8 cellular contexts compared by ENCODE assay signal in the genomic region with DNA sequence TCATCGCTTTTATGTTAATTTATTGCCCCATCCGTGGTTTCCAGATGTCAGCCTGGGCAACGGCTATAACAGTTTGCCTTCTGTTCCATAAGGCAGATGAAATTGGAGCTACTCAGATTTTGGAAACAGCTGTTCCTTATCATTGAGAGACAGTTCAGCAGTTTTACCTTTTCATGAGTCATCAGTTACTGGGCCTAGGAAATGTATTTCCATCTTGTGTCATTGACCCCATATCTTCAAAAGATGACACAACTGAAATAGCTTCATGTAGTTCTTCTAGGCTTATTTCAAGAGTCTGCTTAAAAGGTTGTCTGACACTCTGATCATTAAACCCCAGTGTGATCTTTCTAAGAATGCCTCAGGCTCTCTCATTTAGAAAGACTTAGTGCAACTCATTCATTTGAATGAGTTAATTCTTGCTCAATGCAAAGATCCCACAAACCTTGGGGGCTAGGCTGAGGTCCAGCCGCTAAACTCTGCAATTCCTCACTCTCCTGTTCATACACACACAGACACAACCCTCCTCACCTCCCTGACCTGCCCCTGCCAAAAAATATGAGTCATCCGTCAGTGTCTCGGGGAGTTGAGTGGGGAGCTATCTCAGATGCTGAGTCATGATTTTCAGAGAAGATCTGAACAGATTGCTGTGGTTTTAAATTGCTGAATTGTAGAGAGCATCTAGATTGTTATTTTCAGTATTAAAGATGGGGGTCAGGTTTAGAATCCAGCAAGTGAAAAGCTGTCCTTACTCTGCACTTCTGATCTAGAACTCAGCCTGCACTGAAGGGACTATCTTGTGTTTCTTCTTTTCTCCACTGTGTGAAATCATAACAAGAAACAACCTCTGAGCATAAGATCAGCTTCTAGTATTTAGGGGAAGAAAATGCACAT.
DNase-seq lines count a peak whose midpoint lies in the region; ATAC-seq and TF ChIP-seq lines count a peak whose summit lies in the region.

No MANE protein-coding gene starts in this region.

- DNase-seq in CD8-positive, alpha-beta T cell = peak in 4 of 7 experiments; percentile 11 to 47 (median 23)
- DNase-seq in KBM-7 = peak; percentile 80
- DNase-seq in epithelial cell of prostate (ENCODE audit: low read depth, low spot score) = peak; percentile 77
- no peak for DNase-seq in D341Med (ENCODE audit: low spot score)

- no peaks in the 10 kb centered on the region for H3K9me3 Mint-ChIP-seq in CD8-positive, alpha-beta T cell

- H3K36me3 Mint-ChIP-seq in CD8-positive, alpha-beta T cell = peaks cover 62% of the 10 kb centered on the region

- no peaks in the 10 kb centered on the region for H3K27me3 ChIP-seq in CD8-positive, alpha-beta T cell (ENCODE audit: insufficient read depth, low read length)
- H3K27me3 ChIP-seq in parathyroid adenoma (ENCODE audit: control insufficient read depth, insufficient read depth, low read length) = no peaks in the 10 kb centered on the region

- ATAC-seq in CD8-positive, alpha-beta T cell = peak; percentile 79
- ATAC-seq in GM19468 (IDR thresholded peaks at IDR 0.05; ENCODE audit: extremely low read depth, unreplicated experiment) (peak; percentile 26), HG03469 (IDR thresholded peaks at IDR 0.05; ENCODE audit: unreplicated experiment) (no peak)
- ATAC-seq in activated CD4-positive, CD25-positive, alpha-beta regulatory T cell treated with anti-CD3 and anti-CD28 coated beads, Interleukin-2, amount 50 U/mL, for 24 hours = peak; percentile 91 to 93

- peak overlapping the region; percentile 54 for H2AFZ ChIP-seq in parathyroid adenoma

- CTCF ChIA-PET in CD8-positive, alpha-beta T cell (lab: Charles Lee) = interaction anchor here (1.0 kb wide), 1 partner anchor 23 kb away, joined by 3 read pairs; no protein-coding TSS in a partner anchor

- no peak overlapping the region for H3K4me3 Mint-ChIP-seq in CD8-positive, alpha-beta T cell

- no peak overlapping the region for H3K4me3 ChIP-seq in CD8-positive, alpha-beta T cell (ENCODE audit: low read depth, low read length)
- H3K4me3 ChIP-seq in parathyroid adenoma (ENCODE audit: low read depth, low read length) = peak overlapping the region; percentile 17

- H3K27ac Mint-ChIP-seq in CD8-positive, alpha-beta T cell = peak overlapping the region; percentile 77

- H3K9me3 ChIP-seq in CD8-positive, alpha-beta T cell (ENCODE audit: low read length) = no peaks in the 10 kb centered on the region
- H3K9me3 ChIP-seq in parathyroid adenoma (ENCODE audit: control insufficient read depth, low read length) = no peaks in the 10 kb centered on the region

- H3K4me2 ChIP-seq in parathyroid adenoma (ENCODE audit: low read length) = peak overlapping the region; percentile 40

- peaks cover 32% of the 10 kb centered on the region for H3K4me1 Mint-ChIP-seq in CD8-positive, alpha-beta T cell (ENCODE audit: low read depth)

- peaks cover 6% of the 10 kb centered on the region for H3K4me1 ChIP-seq in CD8-positive, alpha-beta T cell (ENCODE audit: insufficient read depth, low read length)
- H3K4me1 ChIP-seq in parathyroid adenoma = peaks cover 24% of the 10 kb centered on the region

- intact Hi-C loops in CD8-positive, alpha-beta T cell (cut with DNase I, micrococcal nuclease) = no loop called here

- in situ Hi-C loops in KBM-7 (cut with MboI; ENCODE audit: low pct_unique_long_range_greater_than_20kb, low sequenced_read_pairs) = no loop called here

- H3K9ac ChIP-seq in parathyroid adenoma = no peak overlapping the region

- no peaks in the 10 kb centered on the region for H3K27me3 Mint-ChIP-seq in CD8-positive, alpha-beta T cell (ENCODE audit: low read depth)

- H3K27ac ChIP-seq in CD8-positive, alpha-beta T cell (ENCODE audit: low read depth, low read length) = no peak overlapping the region
- H3K27ac ChIP-seq in epithelial cell of prostate (peak overlapping the region; percentile 50), parathyroid adenoma (peak overlapping the region; percentile 90)

- no peaks in the 10 kb centered on the region for H3K79me2 ChIP-seq in parathyroid adenoma

- POLR2A ChIA-PET in CD8-positive, alpha-beta T cell (lab: Charles Lee) = no interaction called here

- no peak for TF ChIP-seq CTCF in CD8-positive, alpha-beta T cell (IDR thresholded peaks at IDR 0.05)
- TF ChIP-seq CTCF in parathyroid adenoma (IDR thresholded peaks at IDR 0.05) = no peak

- peaks cover 16% of the 10 kb centered on the region for H3K36me3 ChIP-seq in CD8-positive, alpha-beta T cell (ENCODE audit: insufficient read depth, low read length)
- H3K36me3 ChIP-seq in parathyroid adenoma (ENCODE audit: control insufficient read depth, insufficient read depth, low read length) = no peaks in the 10 kb centered on the region
